ENCODE assay signal across 8 cellular contexts in genomic region chr3:155079795-155080546, GRCh38. TPM values are rescaled to one million over a fixed set of nuclear protein-coding genes. Genes with fewer than 3 reads are reported as not detected.
DNase-seq lines count a peak whose midpoint lies in the region; ATAC-seq, FAIRE-seq and TF ChIP-seq lines count a peak whose summit lies in the region.

Gene MME, plus strand, starts transcription at chr3:155080319. Its CDS starts 3,849 bp downstream, at chr3:155084168.

- H3K4me3 Mint-ChIP-seq in Caco-2 (ENCODE audit: unreplicated experiment) = peak within 1 kb of the TSS; percentile 67

- 1 to 2% methylated on average over 14 to 48 of the region's 50 CpGs for WGBS in body of pancreas, 2 donors

- H3K4me1 ChIP-seq in Caco-2 = peaks cover 6% of the 10 kb centered on the region; the same call in 1 of the 2 replicates
- peaks cover 24% of the 10 kb centered on the region for H3K4me1 ChIP-seq in body of pancreas
- peaks cover 15% of the 10 kb centered on the region for H3K4me1 ChIP-seq in iPS-20b (ENCODE audit: insufficient read depth, low read length)
- peaks cover 0 to 8% (median 8%) of the 10 kb centered on the region in 3 donors for H3K4me1 ChIP-seq in skeletal muscle tissue (ENCODE audit: control insufficient read depth in 3 of 3, insufficient read depth in 3 of 3, low read length in 3 of 3)

- no peak for FAIRE-seq in GM12891 (lab: Jason Lieb, UNC)

- H3K9me3 ChIP-seq in Caco-2 = peaks cover 6% of the 10 kb centered on the region
- H3K9me3 ChIP-seq in MG63 = peaks cover 7% of the 10 kb centered on the region; the same call in 1 of the 2 replicates
- no peaks in the 10 kb centered on the region for H3K9me3 ChIP-seq in body of pancreas
- no peaks in the 10 kb centered on the region for H3K9me3 ChIP-seq in iPS-20b (ENCODE audit: insufficient read depth, low read depth, low read length)
- H3K9me3 ChIP-seq in skeletal muscle tissue (ENCODE audit: control insufficient read depth in 3 of 3, low read length in 3 of 3) = no peaks in the 10 kb centered on the region

- H3K4me3 ChIP-seq in Caco-2 (ENCODE audit: low read depth, low read length) (peak within 1 kb of the TSS; percentile 30), MG63 (peak within 1 kb of the TSS; percentile 50), body of pancreas (peak within 1 kb of the TSS in 1 of 2 donors; percentile 30), iPS-20b (ENCODE audit: low read length) (peak within 1 kb of the TSS; percentile 89), skeletal muscle tissue (ENCODE audit: low read length in 3 of 3) (peak within 1 kb of the TSS; percentile 79 to 86 (median 80))

- BruUV-seq in Caco-2 (replicated peaks; lab: Mats Ljungman, UMichigan) = no TSS peak

- CTCF ChIA-PET in Caco-2 (lab: Charles Lee) = no interaction called here

- H3K27ac ChIP-seq in body of pancreas (no peak within 1 kb of the TSS), iPS-20b (ENCODE audit: low read length) (no peak within 1 kb of the TSS), skeletal muscle tissue (ENCODE audit: low read depth, low read length) (peak within 1 kb of the TSS; percentile 33)

- no peaks in the 10 kb centered on the region for H3K36me3 ChIP-seq in Caco-2 (ENCODE audit: control insufficient read depth, insufficient read depth, low read length)
- H3K36me3 ChIP-seq in MG63 = no peaks in the 10 kb centered on the region
- H3K36me3 ChIP-seq in body of pancreas (replicated peaks in 1 of 2; ENCODE audit: insufficient read depth in 1 of 2, low read depth in 2 of 2) = no peaks in the 10 kb centered on the region
- H3K36me3 ChIP-seq in iPS-20b (ENCODE audit: insufficient read depth, low read depth, low read length) = no peaks in the 10 kb centered on the region
- no peaks in the 10 kb centered on the region for H3K36me3 ChIP-seq in skeletal muscle tissue (ENCODE audit: control insufficient read depth in 3 of 3, insufficient read depth in 3 of 3, low read length in 3 of 3)

- H3K27me3 ChIP-seq in Caco-2 (replicated peaks; ENCODE audit: control insufficient read depth, insufficient read depth, low read length) (peaks cover 1% of the 10 kb centered on the region; the same call in 1 of the 2 replicates), MG63 (peaks cover 35% of the 10 kb centered on the region), body of pancreas (peaks cover 0 to 10% of the 10 kb centered on the region in 2 donors), iPS-20b (ENCODE audit: insufficient read depth, low read length) (peaks cover 30% of the 10 kb centered on the region), skeletal muscle tissue (ENCODE audit: control insufficient read depth in 3 of 3, insufficient read depth in 3 of 3, low read length in 3 of 3) (peaks cover 0 to 8% (median 0%) of the 10 kb centered on the region in 3 donors)

- POLR2A ChIA-PET in Caco-2 (lab: Charles Lee) = no interaction called here

- H3K4me1 Mint-ChIP-seq in Caco-2 (ENCODE audit: low read depth, unreplicated experiment) = peaks cover 15% of the 10 kb centered on the region

- TF ChIP-seq CTCF in Caco-2 (IDR thresholded peaks at IDR 0.05; ENCODE audit: insufficient read depth in 1 of 2, low read depth in 1 of 2, low read length in 1 of 2, severe bottlenecking in 1 of 2, unreplicated experiment in 1 of 2) = no peak
- TF ChIP-seq CTCF in body of pancreas (IDR thresholded peaks at IDR 0.05) = no peak

- peaks cover 6% of the 10 kb centered on the region for H3K9me3 Mint-ChIP-seq in Caco-2 (ENCODE audit: unreplicated experiment)

- intact Hi-C loops in Caco-2 (cut with micrococcal nuclease; ENCODE audit: unreplicated experiment) = loop anchor here (5.0 to 10.0 kb wide), 2 partner anchors 57 to 245 kb away; no protein-coding TSS in a partner anchor
- intact Hi-C loops in body of pancreas (cut with DNase I) = no loop called here

- no peak within 1 kb of the TSS for H3K27ac Mint-ChIP-seq in Caco-2 (ENCODE audit: unreplicated experiment)

- ATAC-seq in body of pancreas = peak; percentile 35

- H3K9ac ChIP-seq in iPS-20b (ENCODE audit: low read depth, low read length) (peak within 1 kb of the TSS; percentile 78), skeletal muscle tissue (ENCODE audit: low read depth in 1 of 3, low read length in 3 of 3) (peak within 1 kb of the TSS; percentile 76 to 86 (median 79))

- peaks cover 19% of the 10 kb centered on the region for H3K27me3 Mint-ChIP-seq in Caco-2 (ENCODE audit: insufficient read depth, unreplicated experiment)

- no peaks in the 10 kb centered on the region for H3K36me3 Mint-ChIP-seq in Caco-2 (ENCODE audit: insufficient read depth, unreplicated experiment)

- DNase-seq in Caco-2 = peak; percentile 32 to 40
- peak; percentile 49 for DNase-seq in MG63
- DNase-seq in body of pancreas = peak in 3 of 4 donors; percentile 2 to 31 (median 28)
- DNase-seq in GM12891 (ENCODE audit: insufficient read length, low spot score) = no peak
- no peak for DNase-seq in SW480 (ENCODE audit: low spot score)
- DNase-seq in SHP77 (lab: John Stamatoyannopoulos, UW) = no peak

- no peak for TF ChIP-seq POLR2A in body of pancreas (IDR thresholded peaks at IDR 0.05)
- no peak for TF ChIP-seq POLR2A in GM12891 (IDR thresholded peaks at IDR 0.05; ENCODE audit: low read depth, low read length)

TF ChIP-seq in GM12891, 5 proteins besides CTCF, POLR2A, EP300 and RAD21:
- TF ChIP-seq TAF1 (IDR thresholded peaks at IDR 0.05; ENCODE audit: low read depth, low read length) = no peak
- no peak for TF ChIP-seq PAX5 (IDR thresholded peaks at IDR 0.05; ENCODE audit: insufficient read depth, low read length, severe bottlenecking)
- TF ChIP-seq POLR2AphosphoS5 (IDR thresholded peaks at IDR 0.05; ENCODE audit: low read depth, low read length) = no peak
- TF ChIP-seq SPI1 (IDR thresholded peaks at IDR 0.05; ENCODE audit: low read depth, low read length) = no peak
- no peak for TF ChIP-seq POU2F2 (IDR thresholded peaks at IDR 0.05; ENCODE audit: low read depth, low read length)

RNA-seq across cellular contexts. Expression of gene MME, which starts in this region (rescaled TPM):
- total RNA-seq in Caco-2 (2022) (0.52 and 1.8 TPM in 2 replicates), body of pancreas (10 to 100 TPM in 1 of 2 donors, 1 to 10 TPM in 1; 3.4 to 11.2 TPM), skeletal muscle tissue (12.5 TPM)
- 0.07 and 0.47 TPM in 2 replicates for total RNA-seq in MG63 (2014; rRNA removed; shearing (Covaris generic); ENCODE audit: low replicate concordance)
- polyA plus RNA-seq in GM12891 (2012; ENCODE audit: low read depth, missing spikeins) = not detected

Comparison
In these comparisons a context has a peak if more than half of its experiments do, and no peak if none do; other contexts are left out.
1. Peak in DNase-seq and H3K4me3 ChIP-seq in MG63; RNA of the gene not detected or under 1 TPM.
2. DNase-seq: peak in Caco-2 (2 of 2) and body of pancreas (3 of 4); none in GM12891 (single experiment), SW480 (single experiment) and SHP77 (0 of 2).